In genomic region chr18:57062841-57063240, GRCh38 we compare ENCODE assay signal across 32 cellular contexts.
A peak's percentile ranks its signal among the peaks of the same experiment; 100 is the strongest.
DNase-seq lines count a peak whose midpoint lies in the region; FAIRE-seq and TF ChIP-seq lines count a peak whose summit lies in the region.
"Had no signal": no experiment of that assay in that cellular context is flagged by ENCODE, and none has a peak within 500 bp of the region (broad histone marks: within the 10 kb centered on the region; RNA-seq: fewer than 3 reads in every experiment).

No MANE protein-coding gene starts in this region.

- no peak overlapping the region for H3K9ac ChIP-seq in neural progenitor cell
- H3K9ac ChIP-seq: BLaER1 had no signal

- no peak overlapping the region for H3K27ac Mint-ChIP-seq in neural progenitor cell
- H3K27ac Mint-ChIP-seq: activated CD8-positive, alpha-beta memory T cell treated with anti-CD3 and anti-CD28 coated beads, Interleukin-2, amount 10 ng/mL, durations not matched to agents 7 days and 5 days; endodermal cell; mesothelial cell of epicardium had no signal

- no peaks in the 10 kb centered on the region for H3K9me3 ChIP-seq in WERI-Rb-1 (ENCODE audit: severe bottlenecking)
- no peaks in the 10 kb centered on the region for H3K9me3 ChIP-seq in neural progenitor cell (ENCODE audit: low read depth)
- H3K9me3 ChIP-seq: BLaER1, heart left ventricle, prostate gland, sigmoid colon, tibial artery, vagina had no signal

- H3K27me3 Mint-ChIP-seq in neural progenitor cell (ENCODE audit: insufficient read depth, low read depth): peaks cover 7% of the 10 kb centered on the region

- H3K4me3 ChIP-seq in WERI-Rb-1 (ENCODE audit: low read depth, low read length) (no peak overlapping the region), neural progenitor cell (no peak overlapping the region)
- H3K4me3 ChIP-seq: BLaER1, heart left ventricle, prostate gland, sigmoid colon, SK-N-MC, tibial artery, vagina had no signal

- TF ChIP-seq POLR2A in GM12891 (IDR thresholded peaks at IDR 0.05; ENCODE audit: low read depth, low read length): no peak

- peaks cover 22% of the 10 kb centered on the region for H3K4me1 ChIP-seq in neural progenitor cell
- H3K4me1 ChIP-seq: BLaER1, heart left ventricle, prostate gland, sigmoid colon, tibial artery, vagina had no signal

- no peaks in the 10 kb centered on the region for H4K20me1 ChIP-seq in neural progenitor cell (ENCODE audit: low read depth)
- H4K20me1 ChIP-seq: BLaER1 had no signal

- H3K4me2 ChIP-seq in neural progenitor cell: peak overlapping the region; percentile 52
- H3K4me2 ChIP-seq: BLaER1 had no signal

- peaks cover 6% of the 10 kb centered on the region for H3F3A ChIP-seq in neural progenitor cell (ENCODE audit: low read depth)

- H3K4me3 Mint-ChIP-seq in neural progenitor cell: no peak overlapping the region
- H3K4me3 Mint-ChIP-seq: activated CD8-positive, alpha-beta memory T cell treated with anti-CD3 and anti-CD28 coated beads, Interleukin-2, amount 10 ng/mL, durations not matched to agents 7 days and 5 days; central memory CD8-positive, alpha-beta T cell; endodermal cell; mesothelial cell of epicardium; naive B cell had no signal

- H3K79me2 ChIP-seq in neural progenitor cell (ENCODE audit: low read depth): no peaks in the 10 kb centered on the region

- no peak overlapping the region for H2AFZ ChIP-seq in neural progenitor cell (replicated peaks)

- H3K36me3 Mint-ChIP-seq in neural progenitor cell: no peaks in the 10 kb centered on the region
- H3K36me3 Mint-ChIP-seq: activated CD8-positive, alpha-beta memory T cell treated with anti-CD3 and anti-CD28 coated beads, Interleukin-2, amount 10 ng/mL, durations not matched to agents 7 days and 5 days; mesothelial cell of epicardium had no signal

- H3K27ac ChIP-seq in WERI-Rb-1 (peak overlapping the region; percentile 73), neural progenitor cell (no peak overlapping the region)
- H3K27ac ChIP-seq: BLaER1, heart left ventricle, prostate gland, sigmoid colon, SK-N-MC, tibial artery, vagina had no signal

- H3K27me3 ChIP-seq in WERI-Rb-1 (ENCODE audit: insufficient read depth, low read depth, severe bottlenecking) (no peaks in the 10 kb centered on the region), neural progenitor cell (no peaks in the 10 kb centered on the region)
- H3K27me3 ChIP-seq: BLaER1, sigmoid colon, vagina had no signal

- H3K36me3 ChIP-seq in WERI-Rb-1 (no peaks in the 10 kb centered on the region), neural progenitor cell (no peaks in the 10 kb centered on the region)
- H3K36me3 ChIP-seq: BLaER1, heart left ventricle, prostate gland, sigmoid colon, tibial artery, vagina had no signal

- H3K4me1 Mint-ChIP-seq in neural progenitor cell: peaks cover 21% of the 10 kb centered on the region
- H3K4me1 Mint-ChIP-seq: central memory CD8-positive, alpha-beta T cell; mesothelial cell of epicardium had no signal

- no peak for FAIRE-seq in GM12891 (lab: Jason Lieb, UNC)
- FAIRE-seq: kidney had no signal

- DNase-seq in DMS 273 treated with DMSO at 0.1 percent for 48 hours (lab: John Stamatoyannopoulos, UW) (peak; percentile 55), NCI-H1694 treated with DMSO at 0.1 percent for 48 hours (lab: John Stamatoyannopoulos, UW) (peak; percentile 23), WERI-Rb-1 (peak; percentile 79), neural progenitor cell (ENCODE audit: low spot score) (peak; percentile 45), HuH-7.5 (ENCODE audit: low spot score) (no peak), GM12891 (ENCODE audit: insufficient read length, low spot score) (no peak)
- no peak for DNase-seq in stimulated activated naive CD4-positive, alpha-beta T cell treated with Interleukin-2 at 50 U/mL for 16 hours (lab: John Stamatoyannopoulos, UW)
- DNase-seq: activated CD4-positive, alpha-beta T cell treated with anti-CD3 and anti-CD28 coated beads, Interleukin-2, amount 50 U/mL, for 4 hours; activated CD8-positive, alpha-beta memory T cell treated with anti-CD3 and anti-CD28 coated beads, Interleukin-2, amount 10 ng/mL, durations not matched to agents 7 days and 5 days; activated naive CD4-positive, alpha-beta T cell; dermis blood vessel endothelial cell; DND-41; endodermal cell; foreskin fibroblast; heart left ventricle; kidney; naive B cell; NCI-H1048; NCI-H187; NCI-H774; OCI-M1; sigmoid colon; stimulated activated CD4-positive, alpha-beta T cell treated with anti-CD3 and anti-CD28 coated beads, Interleukin-12 subunit alpha, Interleukin-12 subunit beta, amount 100 ng/mL, for 4 hours; stimulated activated CD4-positive, alpha-beta T cell treated with anti-CD3 and anti-CD28 coated beads, Interleukin-2, amount 100 ng/mL, for 48 hours; T-helper 1 cell had no signal

- TF ChIP-seq CTCF in WERI-Rb-1 (IDR thresholded peaks at IDR 0.05; ENCODE audit: low read depth, low read length): no peak
- TF ChIP-seq CTCF in neural progenitor cell (IDR thresholded peaks at IDR 0.05): no peak

- no peaks in the 10 kb centered on the region for H3K9me3 Mint-ChIP-seq in neural progenitor cell
- H3K9me3 Mint-ChIP-seq: central memory CD8-positive, alpha-beta T cell; endodermal cell; mesothelial cell of epicardium had no signal

TF ChIP-seq in GM12891, 5 proteins besides CTCF, POLR2A, EP300 and RAD21:
- TF ChIP-seq SPI1 (IDR thresholded peaks at IDR 0.05; ENCODE audit: low read depth, low read length): no peak
- TF ChIP-seq PAX5 (IDR thresholded peaks at IDR 0.05; ENCODE audit: insufficient read depth, low read length, severe bottlenecking): no peak
- TF ChIP-seq TAF1 (IDR thresholded peaks at IDR 0.05; ENCODE audit: low read depth, low read length): no peak
- TF ChIP-seq POLR2AphosphoS5 (IDR thresholded peaks at IDR 0.05; ENCODE audit: low read depth, low read length): no peak
- no peak for TF ChIP-seq POU2F2 (IDR thresholded peaks at IDR 0.05; ENCODE audit: low read depth, low read length)

Comparison
In these comparisons a context has a peak if more than half of its experiments do, and no peak if none do; other contexts are left out.
1. DNase-seq: peak in DMS 273 treated with DMSO at 0.1 percent for 48 hours (single experiment), NCI-H1694 treated with DMSO at 0.1 percent for 48 hours (single experiment), WERI-Rb-1 (single experiment) and neural progenitor cell (single experiment); none in HuH-7.5 (single experiment), GM12891 (single experiment) and stimulated activated naive CD4-positive, alpha-beta T cell treated with Interleukin-2 at 50 U/mL for 16 hours (single experiment).